In genomic region chr10:72735288-72735926, GRCh38 we compare ENCODE assay signal across 26 cellular contexts. TPM values are rescaled to one million over a fixed set of nuclear protein-coding genes. Genes with fewer than 3 reads are reported as not detected.
DNase-seq lines count a peak whose midpoint lies in the region; ATAC-seq, FAIRE-seq and TF ChIP-seq lines count a peak whose summit lies in the region.
"Had no signal": no experiment of that assay in that cellular context is flagged by ENCODE, and none has a peak within 500 bp of the region (broad histone marks: within the 10 kb centered on the region; RNA-seq: fewer than 3 reads in every experiment).

No MANE protein-coding gene starts in this region.

- H2AFZ ChIP-seq in osteoblast (ENCODE audit: low read length), result no peak overlapping the region

- no peak overlapping the region for H3K27ac ChIP-seq in A549
- H3K27ac ChIP-seq in heart left ventricle, result peak overlapping the region in 9 of 12 donors; percentile 7 to 75 (median 51)
- H3K27ac ChIP-seq in osteoblast (ENCODE audit: low read depth, low read length), result peak overlapping the region; percentile 11
- H3K27ac ChIP-seq: vagina had no signal

- H3K4me2 ChIP-seq in A549, result no peak overlapping the region; the same call in 2 of the 3 replicates
- H3K4me2 ChIP-seq in osteoblast (ENCODE audit: insufficient read depth, low read length), result no peak overlapping the region

- POLR2A ChIA-PET in A549 (lab: Yijun Ruan, JAX) (no interaction called here), T-cell (lab: Charles Lee) (no interaction called here)

- peaks cover 0 to 8% (median 7%) of the 10 kb centered on the region in 3 donors for H3K4me1 Mint-ChIP-seq in T-cell

- H3K4me3 ChIP-seq in A549 (no peak overlapping the region), heart left ventricle (no peak overlapping the region), osteoblast (ENCODE audit: insufficient read depth, low read length) (no peak overlapping the region)
- H3K4me3 ChIP-seq: gastroesophageal sphincter, HAP-1, pancreas, sigmoid colon, vagina had no signal

- DNase-seq in A549 (ENCODE audit: low read depth in 1 of 2, low spot score in 1 of 2), result no peak
- DNase-seq in GM19239 (ENCODE audit: insufficient read length, low spot score), result no peak
- no peak for DNase-seq in heart left ventricle
- DNase-seq in osteoblast (ENCODE audit: insufficient read length, low spot score, missing footprints), result no peak
- DNase-seq in activated CD4-positive, alpha-beta T cell treated with anti-CD3 and anti-CD28 coated beads for 48 hours, result no peak
- DNase-seq in T-cell, result no peak
- no peak for DNase-seq in SIG-M5 (lab: John Stamatoyannopoulos, UW)
- DNase-seq: activated CD4-positive, alpha-beta T cell treated with anti-CD3 and anti-CD28 coated beads for 36 hours; CD4-positive, alpha-beta T cell; effector CD8-positive, alpha-beta T cell; kidney; naive thymus-derived CD8-positive, alpha-beta T cell; NCI-H1436; NCI-H2171; NCI-H526; pancreas; sigmoid colon; substantia nigra; SW 1271 had no signal

- H3K27me3 ChIP-seq in heart left ventricle (no peaks in the 10 kb centered on the region), osteoblast (ENCODE audit: insufficient read depth, low read length) (no peaks in the 10 kb centered on the region)
- H3K27me3 ChIP-seq: gastroesophageal sphincter, pancreas, sigmoid colon, vagina had no signal

- no peak overlapping the region for H3K27ac Mint-ChIP-seq in T-cell
- H3K27ac Mint-ChIP-seq: activated CD4-positive, alpha-beta T cell treated with anti-CD3 and anti-CD28 coated beads for 36 hours; activated naive CD4-positive, alpha-beta T cell treated with anti-CD3 and anti-CD28 coated beads, Interleukin-2, amount 50 U/mL, for 72 hours; activated T-helper 1 cell treated with anti-CD3 and anti-CD28 coated beads, Interleukin-12 subunit alpha, Interleukin-12 subunit beta, Interleukin-2, Interleukin-4 antibody, amounts not matched to agents 30 ng/mL and 10 ng/mL and 1 ng/mL, durations not matched to agents 14 hours and 24 hours and 36 hours; CD4-positive, alpha-beta T cell; memory B cell had no signal

- H3K27me3 Mint-ChIP-seq in T-cell, result no peaks in the 10 kb centered on the region
- H3K27me3 Mint-ChIP-seq: activated CD4-positive, alpha-beta T cell treated with anti-CD3 and anti-CD28 coated beads for 36 hours; CD4-positive, alpha-beta T cell; memory B cell; naive thymus-derived CD8-positive, alpha-beta T cell had no signal

- H3K79me2 ChIP-seq in osteoblast (ENCODE audit: insufficient read depth, low read length), result peaks cover 72% of the 10 kb centered on the region

- no peak for TF ChIP-seq CTCF in A549 (IDR thresholded peaks at IDR 0.05)
- no peak for TF ChIP-seq CTCF in heart left ventricle (IDR thresholded peaks at IDR 0.05)
- no peak for TF ChIP-seq CTCF in osteoblast (IDR thresholded peaks at IDR 0.05; ENCODE audit: extremely low read depth, low read depth, low read length)

- no peaks in the 10 kb centered on the region for H3K9me3 Mint-ChIP-seq in T-cell
- H3K9me3 Mint-ChIP-seq: activated naive CD4-positive, alpha-beta T cell treated with anti-CD3 and anti-CD28 coated beads, Interleukin-2, amount 50 U/mL, for 72 hours; activated T-helper 1 cell treated with anti-CD3 and anti-CD28 coated beads, Interleukin-12 subunit alpha, Interleukin-12 subunit beta, Interleukin-2, Interleukin-4 antibody, amounts not matched to agents 30 ng/mL and 10 ng/mL and 1 ng/mL, durations not matched to agents 14 hours and 24 hours and 36 hours; CD4-positive, alpha-beta T cell; memory B cell; naive thymus-derived CD8-positive, alpha-beta T cell had no signal

- peaks cover 4% of the 10 kb centered on the region for H3K36me3 Mint-ChIP-seq in T-cell
- H3K36me3 Mint-ChIP-seq: activated naive CD4-positive, alpha-beta T cell treated with anti-CD3 and anti-CD28 coated beads, Interleukin-2, amount 50 U/mL, for 72 hours; memory B cell had no signal

- CTCF ChIA-PET in A549 (lab: Yijun Ruan, JAX), result interaction anchor here (2.0 kb wide), 1 partner anchor 21 kb away, joined by 4 read pairs; no protein-coding TSS in a partner anchor
- CTCF ChIA-PET in T-cell (lab: Charles Lee), result interaction anchor here in 1 of 2 donors (0.6 kb wide), 1 partner anchor 65 kb away, joined by 3 read pairs; no protein-coding TSS in a partner anchor

- WGBS in A549 (ENCODE audit: missing lambda C conversion rate), result 92% methylated on average over 1 of the region's 1 CpG
- 84 to 90% (median 85%) methylated on average over 1 of the region's 1 CpG for WGBS in heart left ventricle, 4 donors

- intact Hi-C loops in heart left ventricle (cut with DNase I), result no loop called here

- H3K4me1 ChIP-seq in A549, result peaks cover 35% of the 10 kb centered on the region
- H3K4me1 ChIP-seq in heart left ventricle, result peaks cover 0 to 58% (median 41%) of the 10 kb centered on the region in 12 donors
- H3K4me1 ChIP-seq in osteoblast (ENCODE audit: insufficient read depth, low read length), result peaks cover 27% of the 10 kb centered on the region

- peak; percentile 76 for FAIRE-seq in A549 (lab: Jason Lieb, UNC)
- peak; percentile 54 for FAIRE-seq in GM19239 (lab: Jason Lieb, UNC)
- FAIRE-seq: kidney, pancreas had no signal

- peaks cover 6% of the 10 kb centered on the region for H4K20me1 ChIP-seq in osteoblast (ENCODE audit: insufficient read depth, low read length)

- H3K4me3 Mint-ChIP-seq in T-cell, result no peak overlapping the region
- H3K4me3 Mint-ChIP-seq: activated CD4-positive, alpha-beta T cell treated with anti-CD3 and anti-CD28 coated beads for 36 hours; activated T-helper 1 cell treated with anti-CD3 and anti-CD28 coated beads, Interleukin-12 subunit alpha, Interleukin-12 subunit beta, Interleukin-2, Interleukin-4 antibody, amounts not matched to agents 30 ng/mL and 10 ng/mL and 1 ng/mL, durations not matched to agents 14 hours and 24 hours and 36 hours; CD4-positive, alpha-beta T cell; memory B cell; naive thymus-derived CD8-positive, alpha-beta T cell had no signal

- H3K9me3 ChIP-seq in A549 (no peaks in the 10 kb centered on the region), heart left ventricle (no peaks in the 10 kb centered on the region), osteoblast (ENCODE audit: low read depth, low read length) (no peaks in the 10 kb centered on the region)
- H3K9me3 ChIP-seq: gastroesophageal sphincter, HAP-1, pancreas, sigmoid colon, vagina had no signal

- ATAC-seq in A549, result no peak; a peak in 1 of 6 replicates
- ATAC-seq in heart left ventricle, result peak in 3 of 4 donors; percentile 33 to 49 (median 43)
- no peak for ATAC-seq in GM19328 (IDR thresholded peaks at IDR 0.05; ENCODE audit: unreplicated experiment)
- no peak for ATAC-seq in T-cell (replicated peaks in 1 of 4)
- ATAC-seq: activated CD4-positive, alpha-beta T cell treated with anti-CD3 and anti-CD28 coated beads for 36 hours; activated naive CD4-positive, alpha-beta T cell treated with anti-CD3 and anti-CD28 coated beads, Interleukin-2, amount 50 U/mL, for 72 hours; gastroesophageal sphincter; naive thymus-derived CD8-positive, alpha-beta T cell had no signal

- H3K36me3 ChIP-seq in heart left ventricle, result no peaks in the 10 kb centered on the region
- no peaks in the 10 kb centered on the region for H3K36me3 ChIP-seq in osteoblast (ENCODE audit: insufficient read depth, low read length)
- H3K36me3 ChIP-seq: gastroesophageal sphincter, HAP-1, pancreas, sigmoid colon, vagina had no signal

- TF ChIP-seq EP300 in A549 (IDR thresholded peaks at IDR 0.05), result no peak

- TF ChIP-seq RAD21 in A549 (conservative IDR thresholded peaks at IDR 0.05 in 1 of 2, IDR thresholded peaks at IDR 0.05 in 1 of 2), result no peak

- TF ChIP-seq POLR2A in A549 (IDR thresholded peaks at IDR 0.05; ENCODE audit: low read length) (no peak), heart left ventricle (IDR thresholded peaks at IDR 0.05) (no peak)

TF ChIP-seq in A549, 52 proteins besides CTCF, POLR2A, EP300 and RAD21 (continues in another document):
- TF ChIP-seq KDM1A (IDR thresholded peaks at IDR 0.05; ENCODE audit: low read depth), result no peak
- TF ChIP-seq HOXA7 (CRISPR knock-in tag; IDR thresholded peaks at IDR 0.05), result no peak
- no peak for TF ChIP-seq ZFP36 (IDR thresholded peaks at IDR 0.05; ENCODE audit: borderline replicate concordance, partially characterized antibody)
- TF ChIP-seq REST (IDR thresholded peaks at IDR 0.05), result no peak
- no peak for TF ChIP-seq BHLHE40 (IDR thresholded peaks at IDR 0.05; ENCODE audit: low read depth, low read length)

RNA-seq across cellular contexts. Expression of gene MCU, which starts 43.5 kb away (rescaled TPM):
- 221 and 226 TPM in 2 replicates for polyA plus RNA-seq in A549 (2011; rRNA removed)
- polyA plus RNA-seq in A549 (2012; cell fraction: cytosol; rRNA removed), result 42.6 and 47.1 TPM in 2 replicates
- polyA plus RNA-seq in A549 (2012; cell fraction: nucleus; rRNA removed), result 40.7 and 48.6 TPM in 2 replicates
- polyA plus RNA-seq in A549 (2017; fragmentation: RNase III; extraction: RNeasy Plus Mini Kit Qiagen cat#74134 plus additional on column Dnase treatment), result 40.3 to 44.0 TPM (median 42.2 TPM) in 3 replicates
- 131 and 156 TPM in 2 replicates for polyA minus RNA-seq in A549 (2011; rRNA and poly(A)+ RNA removed)
- total RNA-seq in heart left ventricle, result 10 to 100 TPM; 11.4 to 16.9 (median 13.7) TPM
- polyA plus RNA-seq in heart left ventricle, result 10 to 100 TPM; 11.5 to 13.4 TPM
- total RNA-seq in osteoblast, result 35.7 and 42.7 TPM in 2 replicates
- total RNA-seq in T-cell, result 10 to 100 TPM; 10.1 to 13.6 (median 11.6) TPM

Comparison
In these comparisons a context has a peak if more than half of its experiments do, and no peak if none do; other contexts are left out.
1. ATAC-seq: peak in heart left ventricle (3 of 4); none in A549 (0 of 2), GM19328 (single experiment) and T-cell (0 of 4).
2. H3K27ac ChIP-seq: peak in heart left ventricle (9 of 12) and osteoblast (single experiment); none in A549 (0 of 2).